In genomic region chr13:64446372-64446771, GRCh38 we compare ENCODE assay signal across 15 cellular contexts.
DNase-seq lines count a peak whose midpoint lies in the region; ATAC-seq, FAIRE-seq and TF ChIP-seq lines count a peak whose summit lies in the region.
"Had no signal": no experiment of that assay in that cellular context is flagged by ENCODE, and none has a peak within 500 bp of the region (broad histone marks: within the 10 kb centered on the region; RNA-seq: fewer than 3 reads in every experiment).

No MANE protein-coding gene starts in this region.

- no peaks in the 10 kb centered on the region for H3K36me3 ChIP-seq in H7 (replicated peaks; ENCODE audit: control insufficient read depth, insufficient read depth, low read length)
- H3K36me3 ChIP-seq: heart right ventricle, right atrium auricular region, tibial artery had no signal

- H3K4me3 ChIP-seq in H7 (ENCODE audit: insufficient read depth, low read depth, low read length) (no peak overlapping the region), foreskin fibroblast (ENCODE audit: low read depth in 1 of 2, low read length in 2 of 2) (no peak overlapping the region)
- H3K4me3 ChIP-seq: heart right ventricle, right atrium auricular region, tibial artery had no signal

- DNase-seq in AML-193 (lab: John Stamatoyannopoulos, UW) (peak; percentile 8 to 41), H7 (peak; percentile 13), RKO (ENCODE audit: low spot score) (peak; percentile 25), foreskin fibroblast (peak in 1 of 2 donors; percentile 25), GM12891 (ENCODE audit: insufficient read length, low spot score) (no peak), putamen (ENCODE audit: low spot score) (no peak)
- DNase-seq in activated T-cell treated with anti-CD3 and anti-CD28 coated beads, Interleukin-2, amount 50 U/mL, for 48 hours: no peak
- DNase-seq: activated CD4-positive, alpha-beta T cell treated with anti-CD3 and anti-CD28 coated beads, Interleukin-2, amount 10 ng/mL, durations not matched to agents 7 days and 5 days; activated gamma-delta T cell; heart right ventricle; KG1; Right ventricle myocardium superior; tibial artery had no signal

- ATAC-seq in HG02885 (IDR thresholded peaks at IDR 0.05; ENCODE audit: poor library complexity, unreplicated experiment): no peak
- ATAC-seq: heart right ventricle had no signal

- H3K27me3 ChIP-seq in H7 (ENCODE audit: control insufficient read depth, insufficient read depth, low read length): no peaks in the 10 kb centered on the region
- H3K27me3 ChIP-seq: heart right ventricle, right atrium auricular region, tibial artery had no signal

- no peak for FAIRE-seq in GM12891 (lab: Jason Lieb, UNC)

- TF ChIP-seq POLR2A in GM12891 (IDR thresholded peaks at IDR 0.05; ENCODE audit: low read depth, low read length): no peak

- TF ChIP-seq CTCF in foreskin fibroblast (IDR thresholded peaks at IDR 0.05; ENCODE audit: low read depth, low read length): peak; percentile 17

TF ChIP-seq in GM12891, 5 proteins besides CTCF, POLR2A, EP300 and RAD21:
- TF ChIP-seq TAF1 (IDR thresholded peaks at IDR 0.05; ENCODE audit: low read depth, low read length): no peak
- no peak for TF ChIP-seq PAX5 (IDR thresholded peaks at IDR 0.05; ENCODE audit: insufficient read depth, low read length, severe bottlenecking)
- no peak for TF ChIP-seq SPI1 (IDR thresholded peaks at IDR 0.05; ENCODE audit: low read depth, low read length)
- TF ChIP-seq POLR2AphosphoS5 (IDR thresholded peaks at IDR 0.05; ENCODE audit: low read depth, low read length): no peak
- TF ChIP-seq POU2F2 (IDR thresholded peaks at IDR 0.05; ENCODE audit: low read depth, low read length): no peak

Comparison
In these comparisons a context has a peak if more than half of its experiments do, and no peak if none do; other contexts are left out.
1. DNase-seq: peak in AML-193 (2 of 2), H7 (single experiment) and RKO (single experiment); none in GM12891 (single experiment), putamen (single experiment) and activated T-cell treated with anti-CD3 and anti-CD28 coated beads, Interleukin-2, amount 50 U/mL, for 48 hours (0 of 2).